In genomic region chr4:113885291-113885690, GRCh38 we compare ENCODE assay signal across 23 cellular contexts.
"Had no signal": no experiment of that assay in that cellular context is flagged by ENCODE, and none has a peak within 500 bp of the region (broad histone marks: within the 10 kb centered on the region; RNA-seq: fewer than 3 reads in every experiment).

No MANE protein-coding gene starts in this region.

- DNase-seq: naive B cell; naive thymus-derived CD8-positive, alpha-beta T cell; nephron progenitor cell; nucleus accumbens; pancreas; psoas muscle; right cardiac atrium; right lobe of liver; sigmoid colon; small intestine; stimulated activated CD4-positive, alpha-beta T cell treated with anti-CD3 and anti-CD28 coated beads, Interleukin-15, amount 100 ng/mL, for 24 hours; stimulated activated CD4-positive, alpha-beta T cell treated with anti-CD3 and anti-CD28 coated beads, Interleukin-2, amount 100 ng/mL, for 24 hours; stimulated activated CD4-positive, alpha-beta T cell treated with anti-CD3 and anti-CD28 coated beads, Interleukin-2, amount 100 ng/mL, for 48 hours; stimulated activated CD4-positive, alpha-beta T cell treated with anti-CD3 and anti-CD28 coated beads, Interleukin-4, amount 100 ng/mL, for 24 hours; stimulated activated naive B cell treated with anti-CD40 and anti-IgM and Interleukin-4, amounts not matched to agents 10 μg/mL and 1 μg/mL and 100 μg/mL, for 72 hours; stimulated activated naive CD8-positive, alpha-beta T cell treated with anti-CD3 and anti-CD28 coated beads, Interleukin-15, amount 100 ng/mL, for 72 hours; stimulated activated naive CD8-positive, alpha-beta T cell treated with anti-CD3 and anti-CD28 coated beads, Interleukin-15, Interleukin-2, amounts not matched to agents 100 U/mL and 50 U/mL, for 24 hours; substantia nigra; thyroid gland; trophoblast cell had no signal

- H3K4me1 Mint-ChIP-seq: naive B cell; nephron progenitor cell; neural crest cell; stimulated activated effector memory CD8-positive, alpha-beta T cell treated with anti-CD3 and anti-CD28 coated beads, Interleukin-12 subunit alpha, Interleukin-12 subunit beta, amount 100 ng/mL, for 72 hours; stimulated activated naive CD8-positive, alpha-beta T cell treated with anti-CD3 and anti-CD28 coated beads, Interleukin-15, amount 100 ng/mL, for 72 hours had no signal

- H3K27me3 Mint-ChIP-seq: naive thymus-derived CD8-positive, alpha-beta T cell; stimulated activated naive CD8-positive, alpha-beta T cell treated with anti-CD3 and anti-CD28 coated beads, Interleukin-15, amount 100 ng/mL, for 72 hours had no signal

- H3K27ac Mint-ChIP-seq: naive thymus-derived CD8-positive, alpha-beta T cell; natural killer cell treated with Interleukin-12 subunit alpha and Interleukin-12 subunit beta and Interleukin-15 and Interleukin-18, amount 100 ng/mL, for 72 hours; nephron progenitor cell; stimulated activated effector memory CD8-positive, alpha-beta T cell treated with anti-CD3 and anti-CD28 coated beads, Interleukin-12 subunit alpha, Interleukin-12 subunit beta, amount 100 ng/mL, for 72 hours; stimulated activated naive B cell treated with anti-CD40 and anti-IgM and Interleukin-4, amounts not matched to agents 10 μg/mL and 1 μg/mL and 100 μg/mL, for 72 hours; stimulated activated naive CD8-positive, alpha-beta T cell treated with anti-CD3 and anti-CD28 coated beads, Interleukin-15, amount 100 ng/mL, for 72 hours had no signal

- H3K9me3 Mint-ChIP-seq: nephron progenitor cell; stimulated activated effector memory CD8-positive, alpha-beta T cell treated with anti-CD3 and anti-CD28 coated beads, Interleukin-12 subunit alpha, Interleukin-12 subunit beta, amount 100 ng/mL, for 72 hours had no signal

- H3K36me3 Mint-ChIP-seq: natural killer cell treated with Interleukin-12 subunit alpha and Interleukin-12 subunit beta and Interleukin-15 and Interleukin-18, amount 100 ng/mL, for 72 hours; stimulated activated effector memory CD8-positive, alpha-beta T cell treated with anti-CD3 and anti-CD28 coated beads, Interleukin-12 subunit alpha, Interleukin-12 subunit beta, amount 100 ng/mL, for 72 hours had no signal

- H3K4me3 Mint-ChIP-seq: naive B cell; naive thymus-derived CD8-positive, alpha-beta T cell; natural killer cell treated with Interleukin-12 subunit alpha and Interleukin-12 subunit beta and Interleukin-15 and Interleukin-18, amount 100 ng/mL, for 72 hours; nephron progenitor cell; neural crest cell; stimulated activated effector memory CD8-positive, alpha-beta T cell treated with anti-CD3 and anti-CD28 coated beads, Interleukin-12 subunit alpha, Interleukin-12 subunit beta, amount 100 ng/mL, for 72 hours; stimulated activated naive B cell treated with anti-CD40 and anti-IgM and Interleukin-4, amounts not matched to agents 10 μg/mL and 1 μg/mL and 100 μg/mL, for 72 hours; stimulated activated naive CD8-positive, alpha-beta T cell treated with anti-CD3 and anti-CD28 coated beads, Interleukin-15, amount 100 ng/mL, for 72 hours had no signal
